8 cellular contexts compared by ENCODE assay signal in genomic region chr22:44080936-44081853, GRCh38. TPM values are rescaled to one million over a fixed set of nuclear protein-coding genes. Genes with fewer than 3 reads are reported as not detected.
DNase-seq lines count a peak whose midpoint lies in the region; ATAC-seq, FAIRE-seq and TF ChIP-seq lines count a peak whose summit lies in the region.

No MANE protein-coding gene starts in this region.

- H3K4me2 ChIP-seq in KMS-11: no peak overlapping the region

- CTCF ChIA-PET in Calu3 (lab: Charles Lee): interaction anchor here (0.9 to 1.5 kb wide), 5 partner anchors 57 to 546 kb away, joined by 3 to 7 read pairs (median 4); partner anchors contain the start of gene PARVB

- peaks cover 7% of the 10 kb centered on the region for H3K4me1 Mint-ChIP-seq in Calu3 (ENCODE audit: low read depth, unreplicated experiment)

- H3K9me3 Mint-ChIP-seq in Calu3 (ENCODE audit: low read depth, unreplicated experiment): no peaks in the 10 kb centered on the region

- no peaks in the 10 kb centered on the region for H3K27me3 ChIP-seq in KMS-11 (ENCODE audit: insufficient read depth, low read depth)

- H3K4me3 Mint-ChIP-seq in Calu3 (ENCODE audit: low read depth, unreplicated experiment): no peak overlapping the region

- H3K9ac ChIP-seq in KMS-11: no peak overlapping the region

- H3K36me3 ChIP-seq in KMS-11 (ENCODE audit: insufficient read depth): no peaks in the 10 kb centered on the region

- no peaks in the 10 kb centered on the region for H4K20me1 ChIP-seq in KMS-11 (ENCODE audit: insufficient read depth)

- H3K36me3 Mint-ChIP-seq in Calu3 (ENCODE audit: insufficient read depth, unreplicated experiment): no peaks in the 10 kb centered on the region

- H3K27ac ChIP-seq in KMS-11: no peak overlapping the region

- H3K4me1 ChIP-seq in KMS-11 (ENCODE audit: low read depth, poor library complexity, severe bottlenecking): no peaks in the 10 kb centered on the region

- no peak for ATAC-seq in HG03439 (IDR thresholded peaks at IDR 0.05; ENCODE audit: unreplicated experiment)

- no peak overlapping the region for H3K4me3 ChIP-seq in KMS-11 (IDR thresholded peaks at IDR 0.05; ENCODE audit: insufficient read depth, low read depth, low read length)

- DNase-seq in Calu3 (peak; percentile 75), SHP77 (lab: John Stamatoyannopoulos, UW) (peak; percentile 50 to 67), frontal cortex (ENCODE audit: low spot score in 2 of 2) (peak; percentile 57 to 84), nucleus accumbens (lab: John Stamatoyannopoulos, UW) (peak in 47 of 56 donors; percentile 11 to 90 (median 46)), superior temporal gyrus (ENCODE audit: extremely low spot score) (peak; percentile 85)
- peak; percentile 43 for DNase-seq in activated effector memory CD4-positive, alpha-beta T cell treated with Interleukin-2 at 50 U/mL for 16 hours

- no TSS peak for BruUV-seq in Calu3 (replicated peaks; lab: Mats Ljungman, UMichigan)

- FAIRE-seq in frontal cortex (lab: Jason Lieb, UNC): no peak

- H3K27me3 Mint-ChIP-seq in Calu3 (ENCODE audit: unreplicated experiment): peaks cover 12% of the 10 kb centered on the region

- no peak overlapping the region for H3K27ac Mint-ChIP-seq in Calu3 (ENCODE audit: unreplicated experiment)

- H3K79me2 ChIP-seq in KMS-11 (ENCODE audit: insufficient read depth, low read depth): no peaks in the 10 kb centered on the region

- intact Hi-C loops in Calu3 (cut with micrococcal nuclease; ENCODE audit: unreplicated experiment): loop anchor here (2.0 kb wide), 1 partner anchor 544 kb away; no protein-coding TSS in a partner anchor

- peak; percentile 68 for TF ChIP-seq CTCF in Calu3 (IDR thresholded peaks at IDR 0.05; ENCODE audit: unreplicated experiment)
- peak; percentile 57 for TF ChIP-seq CTCF in KMS-11 (conservative IDR thresholded peaks at IDR 0.05; ENCODE audit: low read depth, low read length)

- no peak overlapping the region for H2AFZ ChIP-seq in KMS-11 (ENCODE audit: low read depth)

RNA-seq across cellular contexts. Expression of gene PARVB, which starts 57.1 kb away (rescaled TPM):
- 11.1 and 15.6 TPM in 2 replicates for total RNA-seq in Calu3 (2022)
- 5.7 TPM for total RNA-seq in frontal cortex
